18 cellular contexts compared by ENCODE assay signal in genomic region chr17:21031756-21032396, GRCh38. TPM values are rescaled to one million over a fixed set of nuclear protein-coding genes. Genes with fewer than 3 reads are reported as not detected.
A peak's percentile ranks its signal among the peaks of the same experiment; 100 is the strongest.
DNase-seq lines count a peak whose midpoint lies in the region; ATAC-seq and TF ChIP-seq lines count a peak whose summit lies in the region.
"Had no signal": no experiment of that assay in that cellular context is flagged by ENCODE, and none has a peak within 500 bp of the region (broad histone marks: within the 10 kb centered on the region; RNA-seq: fewer than 3 reads in every experiment).

No MANE protein-coding gene starts in this region.

- H3K36me3 ChIP-seq in heart left ventricle (peaks cover 0 to 30% (median 16%) of the 10 kb centered on the region in 9 donors), right atrium auricular region (peaks cover 17% of the 10 kb centered on the region), Loucy (ENCODE audit: insufficient read depth, low read length) (peaks cover 42% of the 10 kb centered on the region; the same call in 1 of the 2 replicates), hepatocyte (replicated peaks; ENCODE audit: insufficient read depth, low read depth) (no peaks in the 10 kb centered on the region)
- H3K36me3 ChIP-seq: uterus had no signal

- H3F3A ChIP-seq in Loucy (ENCODE audit: low read depth), result 0 out of 2 replicates have a peak, but pooled peaks cover 10% of the 10 kb centered on the region

- no peak for TF ChIP-seq POLR2A in heart left ventricle (IDR thresholded peaks at IDR 0.05)

- peak overlapping the region in 1 of 12 donors; percentile 2 for H3K27ac ChIP-seq in heart left ventricle
- H3K27ac ChIP-seq in right atrium auricular region, result peak overlapping the region in 1 of 2 donors; percentile 3
- no peak overlapping the region for H3K27ac ChIP-seq in hepatocyte
- peak overlapping the region; percentile 40 for H3K27ac ChIP-seq in substantia nigra (ENCODE audit: low read depth, low read length, poor library complexity, severe bottlenecking)
- H3K27ac ChIP-seq: uterus, VCaP had no signal

- peaks cover 99% of the 10 kb centered on the region for H4K20me1 ChIP-seq in Loucy (ENCODE audit: insufficient read depth, low read length, poor library complexity, severe bottlenecking)
- peaks cover 100% of the 10 kb centered on the region for H4K20me1 ChIP-seq in hepatocyte (ENCODE audit: insufficient read depth, poor library complexity, severe bottlenecking)

- no peaks in the 10 kb centered on the region for H3K9me3 Mint-ChIP-seq in stimulated activated memory B cell treated with anti-CD40 and anti-IgM and Interleukin-4, amounts not matched to agents 10 μg/mL and 1 μg/mL and 100 μg/mL, for 72 hours
- H3K9me3 Mint-ChIP-seq: dendritic cell treated with granulocyte-macrophage colony-stimulating factor and Interleukin-4, amounts not matched to agents 40 ng/mL and 50 ng/mL, for 4 days; naive B cell had no signal

- intact Hi-C loops in heart left ventricle (cut with DNase I), result no loop called here

- H3K4me3 Mint-ChIP-seq in stimulated activated memory B cell treated with anti-CD40 and anti-IgM and Interleukin-4, amounts not matched to agents 10 μg/mL and 1 μg/mL and 100 μg/mL, for 72 hours, result no peak overlapping the region
- H3K4me3 Mint-ChIP-seq: dendritic cell treated with granulocyte-macrophage colony-stimulating factor and Interleukin-4, amounts not matched to agents 40 ng/mL and 50 ng/mL, for 4 days had no signal

- H3K27me3 Mint-ChIP-seq in stimulated activated memory B cell treated with anti-CD40 and anti-IgM and Interleukin-4, amounts not matched to agents 10 μg/mL and 1 μg/mL and 100 μg/mL, for 72 hours, result no peaks in the 10 kb centered on the region
- H3K27me3 Mint-ChIP-seq: dendritic cell treated with granulocyte-macrophage colony-stimulating factor and Interleukin-4, amounts not matched to agents 40 ng/mL and 50 ng/mL, for 4 days; naive B cell had no signal

- peak overlapping the region; percentile 60 for H3K4me2 ChIP-seq in Loucy (ENCODE audit: low read depth, low read length, poor library complexity, severe bottlenecking)
- H3K4me2 ChIP-seq in hepatocyte, result peak overlapping the region; percentile 17

- no peaks in the 10 kb centered on the region for H3K9me3 ChIP-seq in heart left ventricle
- no peaks in the 10 kb centered on the region for H3K9me3 ChIP-seq in right atrium auricular region
- no peaks in the 10 kb centered on the region for H3K9me3 ChIP-seq in Loucy (ENCODE audit: insufficient read depth, low read depth, low read length)
- no peaks in the 10 kb centered on the region for H3K9me3 ChIP-seq in hepatocyte (ENCODE audit: low read depth)
- H3K9me3 ChIP-seq: stomach, uterus had no signal

- no peaks in the 10 kb centered on the region for H3K9me2 ChIP-seq in Loucy (replicated peaks; ENCODE audit: low read depth, low read length)
- H3K9me2 ChIP-seq in hepatocyte (replicated peaks; ENCODE audit: insufficient read depth), result no peaks in the 10 kb centered on the region

- H3K9ac ChIP-seq in Loucy (ENCODE audit: low read depth, low read length, poor library complexity, severe bottlenecking), result no peak overlapping the region

- H3K27me3 ChIP-seq in heart left ventricle, result no peaks in the 10 kb centered on the region
- H3K27me3 ChIP-seq in right atrium auricular region, result no peaks in the 10 kb centered on the region
- H3K27me3 ChIP-seq in Loucy (ENCODE audit: insufficient read depth, low read length, poor library complexity, severe bottlenecking), result no peaks in the 10 kb centered on the region
- no peaks in the 10 kb centered on the region for H3K27me3 ChIP-seq in hepatocyte
- H3K27me3 ChIP-seq: stomach, uterus had no signal

- H3K4me1 ChIP-seq in heart left ventricle, result peaks cover 25 to 93% (median 86%) of the 10 kb centered on the region in 12 donors
- peaks cover 0 to 85% of the 10 kb centered on the region in 2 donors for H3K4me1 ChIP-seq in right atrium auricular region
- peaks cover 41% of the 10 kb centered on the region for H3K4me1 ChIP-seq in Loucy (ENCODE audit: insufficient read depth, low read length, poor library complexity, severe bottlenecking)
- H3K4me1 ChIP-seq in hepatocyte (ENCODE audit: insufficient read depth), result peaks cover 68% of the 10 kb centered on the region

- peaks cover 21% of the 10 kb centered on the region for H3K36me3 Mint-ChIP-seq in stimulated activated memory B cell treated with anti-CD40 and anti-IgM and Interleukin-4, amounts not matched to agents 10 μg/mL and 1 μg/mL and 100 μg/mL, for 72 hours
- H3K36me3 Mint-ChIP-seq: naive B cell had no signal

- TF ChIP-seq CTCF in heart left ventricle (IDR thresholded peaks at IDR 0.05) (no peak), right atrium auricular region (IDR thresholded peaks at IDR 0.05) (no peak), Loucy (conservative IDR thresholded peaks at IDR 0.05; ENCODE audit: low read length) (no peak), hepatocyte (IDR thresholded peaks at IDR 0.05; ENCODE audit: poor library complexity) (no peak)

- DNase-seq in heart left ventricle (no peak), right atrium auricular region (ENCODE audit: low spot score) (no peak), hepatocyte (ENCODE audit: low spot score) (no peak), substantia nigra (lab: John Stamatoyannopoulos, UW) (no peak), NOMO-1 treated with DMSO at 0.1 percent for 48 hours (lab: John Stamatoyannopoulos, UW; ENCODE audit: unreplicated experiment) (no peak), NCI-H1417 treated with DMSO at 0.1 percent for 48 hours (lab: John Stamatoyannopoulos, UW) (no peak)
- DNase-seq: Calu3, GF-D8, naive B cell, NCI-H187 treated with DMSO at 0.1 percent for 48 hours, NCI-H446 treated with DMSO at 0.1 percent for 48 hours, uterus had no signal

- ATAC-seq in heart left ventricle, result peak in 3 of 4 donors; percentile 13 to 54 (median 22)
- no peak for ATAC-seq in stimulated activated memory B cell treated with anti-CD40 and anti-IgM and Interleukin-4, amounts not matched to agents 10 μg/mL and 1 μg/mL and 100 μg/mL, for 72 hours

- H2AFZ ChIP-seq in Loucy (ENCODE audit: low read length) (no peak overlapping the region), hepatocyte (no peak overlapping the region)

- H3K79me2 ChIP-seq in Loucy (ENCODE audit: insufficient read depth, low read length) (peaks cover 100% of the 10 kb centered on the region), hepatocyte (peaks cover 100% of the 10 kb centered on the region)

- H3K4me3 ChIP-seq in heart left ventricle, result no peak overlapping the region
- H3K4me3 ChIP-seq in right atrium auricular region, result no peak overlapping the region
- H3K4me3 ChIP-seq in Loucy (ENCODE audit: low read length, poor library complexity, severe bottlenecking), result peak overlapping the region; percentile 3
- H3K4me3 ChIP-seq in hepatocyte, result no peak overlapping the region
- H3K4me3 ChIP-seq: lung, stomach, uterus had no signal

- no peak overlapping the region for H3K27ac Mint-ChIP-seq in stimulated activated memory B cell treated with anti-CD40 and anti-IgM and Interleukin-4, amounts not matched to agents 10 μg/mL and 1 μg/mL and 100 μg/mL, for 72 hours
- H3K27ac Mint-ChIP-seq: dendritic cell treated with granulocyte-macrophage colony-stimulating factor and Interleukin-4, amounts not matched to agents 40 ng/mL and 50 ng/mL, for 4 days had no signal

- peaks cover 80% of the 10 kb centered on the region for H3K4me1 Mint-ChIP-seq in stimulated activated memory B cell treated with anti-CD40 and anti-IgM and Interleukin-4, amounts not matched to agents 10 μg/mL and 1 μg/mL and 100 μg/mL, for 72 hours

- WGBS in heart left ventricle, 4 donors, result 38 to 49% (median 46%) methylated on average over 8 of the region's 8 CpGs
- WGBS in hepatocyte (ENCODE audit: low lambda C conversion rate, missing lambda C conversion rate), result 82% methylated on average over 8 of the region's 8 CpGs

RNA-seq across cellular contexts. Expression of gene USP22, which starts 10.9 kb away (rescaled TPM):
- total RNA-seq in heart left ventricle (100 to 1,000 TPM; 120 to 207 (median 193) TPM), right atrium auricular region (100 to 1,000 TPM; 151 to 179 TPM), hepatocyte (142 and 157 TPM in 2 replicates)
- polyA plus RNA-seq in heart left ventricle (10 to 100 TPM; 33.7 to 95.1 TPM), hepatocyte (84.0 and 84.9 TPM in 2 replicates)
